16 cellular contexts compared by ENCODE assay signal in genomic region chr5:112316731-112317130, GRCh38.
"Had no signal": no experiment of that assay in that cellular context is flagged by ENCODE, and none has a peak within 500 bp of the region (broad histone marks: within the 10 kb centered on the region; RNA-seq: fewer than 3 reads in every experiment).

No MANE protein-coding gene starts in this region.

- H3K9me3 Mint-ChIP-seq: activated CD4-positive, alpha-beta T cell treated with anti-CD3 and anti-CD28 coated beads, Interleukin-2, amount 10 ng/mL, durations not matched to agents 24 days and 14 days; activated naive CD4-positive, alpha-beta T cell treated with anti-CD3 and anti-CD28 coated beads, Interleukin-2, amount 50 U/mL, for 72 hours; activated T-cell treated with anti-CD3 and anti-CD28 coated beads, Interleukin-2, amount 50 U/mL, for 72 hours; naive thymus-derived CD8-positive, alpha-beta T cell had no signal

- H3K4me1 ChIP-seq: colonic mucosa, upper lobe of right lung had no signal

- H3K27me3 ChIP-seq: colonic mucosa, upper lobe of right lung had no signal

- H3K4me1 Mint-ChIP-seq: activated CD4-positive, alpha-beta T cell treated with anti-CD3 and anti-CD28 coated beads, Interleukin-2, amount 10 ng/mL, durations not matched to agents 24 days and 14 days; naive thymus-derived CD8-positive, alpha-beta T cell had no signal

- H3K4me3 ChIP-seq: colonic mucosa, mucosa of descending colon, skin epidermis, upper lobe of right lung had no signal

- H3K4me3 Mint-ChIP-seq: activated CD4-positive, alpha-beta T cell treated with anti-CD3 and anti-CD28 coated beads, Interleukin-2, amount 10 ng/mL, durations not matched to agents 24 days and 14 days; activated T-cell treated with anti-CD3 and anti-CD28 coated beads, Interleukin-2, amount 50 U/mL, for 72 hours; naive thymus-derived CD8-positive, alpha-beta T cell had no signal

- DNase-seq: activated CD4-positive, alpha-beta T cell treated with anti-CD3 and anti-CD28 coated beads, Interleukin-2, amount 10 ng/mL, durations not matched to agents 24 days and 14 days; activated CD4-positive, CD25-positive, alpha-beta regulatory T cell; activated CD8-positive, alpha-beta memory T cell treated with anti-CD3 and anti-CD28 coated beads, Interleukin-2, amount 50 U/mL, for 48 hours; activated gamma-delta T cell; activated T-cell treated with anti-CD3 and anti-CD28 coated beads, Interleukin-2, amount 50 U/mL, for 72 hours; amniotic stem cell; colonic mucosa; mucosa of descending colon; naive thymus-derived CD8-positive, alpha-beta T cell; stimulated activated CD4-positive, alpha-beta T cell treated with anti-CD3 and anti-CD28 coated beads, Interleukin-15, amount 100 ng/mL, for 24 hours; stimulated activated CD4-positive, alpha-beta T cell treated with anti-CD3 and anti-CD28 coated beads, Interleukin-4, amount 100 ng/mL, for 4 hours; stimulated activated CD8-positive, alpha-beta memory T cell treated with anti-CD3 and anti-CD28 coated beads, Interleukin-4, amount 100 ng/mL, for 48 hours; stimulated activated naive CD4-positive, alpha-beta T cell treated with Interleukin-2 at 50 U/mL for 16 hours; upper lobe of right lung had no signal

- H3K9me3 ChIP-seq: colonic mucosa, mucosa of descending colon, upper lobe of right lung had no signal

- H3K36me3 ChIP-seq: colonic mucosa, upper lobe of right lung had no signal

- H3K27ac ChIP-seq: colonic mucosa, upper lobe of right lung had no signal

- ATAC-seq: activated naive CD4-positive, alpha-beta T cell treated with anti-CD3 and anti-CD28 coated beads, Interleukin-2, amount 50 U/mL, for 72 hours; activated T-cell treated with anti-CD3 and anti-CD28 coated beads, Interleukin-2, amount 50 U/mL, for 72 hours; mucosa of descending colon; naive thymus-derived CD8-positive, alpha-beta T cell; upper lobe of right lung had no signal

- H3K36me3 Mint-ChIP-seq: activated naive CD4-positive, alpha-beta T cell treated with anti-CD3 and anti-CD28 coated beads, Interleukin-2, amount 50 U/mL, for 72 hours; naive thymus-derived CD8-positive, alpha-beta T cell had no signal

- H3K27ac Mint-ChIP-seq: activated CD4-positive, alpha-beta T cell treated with anti-CD3 and anti-CD28 coated beads, Interleukin-2, amount 10 ng/mL, durations not matched to agents 24 days and 14 days; activated naive CD4-positive, alpha-beta T cell treated with anti-CD3 and anti-CD28 coated beads, Interleukin-2, amount 50 U/mL, for 72 hours; activated T-cell treated with anti-CD3 and anti-CD28 coated beads, Interleukin-2, amount 50 U/mL, for 72 hours; naive thymus-derived CD8-positive, alpha-beta T cell had no signal
